1 cellular context compared by ENCODE assay signal in the genomic region with DNA sequence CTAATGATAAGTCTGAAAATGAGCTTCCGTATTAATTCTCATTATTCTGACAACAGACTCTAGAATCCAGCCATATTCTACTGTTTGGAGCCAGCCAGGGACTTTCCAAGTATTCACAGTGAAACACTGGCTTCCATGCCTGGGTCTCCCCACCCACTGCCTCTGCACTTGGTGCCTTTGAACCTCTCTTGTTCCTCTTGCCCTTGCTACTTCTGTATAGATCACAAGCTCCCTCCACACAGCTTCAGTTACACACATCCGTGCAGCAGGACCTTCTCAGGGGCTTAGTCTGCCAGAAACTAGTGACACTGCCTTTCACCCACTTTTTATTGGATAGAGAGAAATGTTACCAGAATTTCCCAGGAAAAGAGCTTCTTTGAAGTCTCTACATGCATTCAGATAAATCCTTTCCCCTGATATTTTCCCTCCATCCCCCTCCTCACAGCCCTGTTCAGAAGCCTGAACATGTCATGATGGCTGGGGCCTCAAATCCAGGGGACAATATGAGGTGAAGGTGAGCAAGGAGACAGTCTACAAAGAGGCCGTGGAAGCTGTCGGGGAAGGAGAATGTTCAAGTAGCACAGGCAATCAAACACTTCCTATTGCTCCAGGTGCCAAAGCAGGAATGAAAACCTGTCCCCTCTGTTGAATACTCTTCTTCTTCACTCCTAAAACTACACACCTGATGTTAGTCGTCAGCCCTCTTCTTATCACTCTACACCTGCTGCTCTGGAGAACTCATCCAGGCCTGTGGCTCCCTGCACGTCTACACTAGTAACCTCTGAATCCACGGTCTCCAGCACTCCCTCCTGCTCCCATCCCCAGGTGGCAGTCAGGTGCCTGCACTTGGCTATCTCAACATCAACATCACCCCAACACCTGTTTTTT.
TF ChIP-seq lines count a peak whose summit lies in the region.

No MANE protein-coding gene starts in this region.

TF ChIP-seq in HepG2, 621 proteins besides CTCF, POLR2A, EP300 and RAD21:
- peak; percentile 88 for TF ChIP-seq RFXAP (CRISPR knock-in tag; IDR thresholded peaks at IDR 0.05; ENCODE audit: borderline replicate concordance)
- TF ChIP-seq RFXANK (CRISPR knock-in tag; IDR thresholded peaks at IDR 0.05): peak; percentile 96
- peak; percentile 97 for TF ChIP-seq RFX5 (IDR thresholded peaks at IDR 0.05; ENCODE audit: low read depth, low read length)
- TF ChIP-seq CREB1 (IDR thresholded peaks at IDR 0.05): no peak
- peak; percentile 39; the same call in 1 of the 2 replicates for TF ChIP-seq CREB1 (CRISPR knock-in tag; IDR thresholded peaks at IDR 0.05)
- TF ChIP-seq NFIC (IDR thresholded peaks at IDR 0.05; ENCODE audit: low read length): no peak
